11 cellular contexts compared by ENCODE assay signal in genomic region chr2:136281281-136282117, GRCh38.
DNase-seq lines count a peak whose midpoint lies in the region; ATAC-seq, FAIRE-seq and TF ChIP-seq lines count a peak whose summit lies in the region.
"Had no signal": no experiment of that assay in that cellular context is flagged by ENCODE, and none has a peak within 500 bp of the region (broad histone marks: within the 10 kb centered on the region; RNA-seq: fewer than 3 reads in every experiment).

No MANE protein-coding gene starts in this region.

- H3K36me3 ChIP-seq in PC-3 (ENCODE audit: low read depth, low read length) (no peaks in the 10 kb centered on the region), kidney (ENCODE audit: control insufficient read depth in 1 of 2, insufficient read depth in 2 of 2, low read length in 2 of 2) (no peaks in the 10 kb centered on the region)
- H3K36me3 ChIP-seq: neutrophil had no signal

- H3K9me2 ChIP-seq in PC-3 (replicated peaks; ENCODE audit: low read length): no peaks in the 10 kb centered on the region

- peak; percentile 41 for DNase-seq in activated gamma-delta T cell (lab: John Stamatoyannopoulos, UW)
- DNase-seq in stimulated activated CD8-positive, alpha-beta memory T cell treated with anti-CD3 and anti-CD28 coated beads, Interleukin-12 subunit alpha, Interleukin-12 subunit beta, amount 100 ng/mL, for 1 hour (ENCODE audit: low read depth): peak; percentile 35
- no peak for DNase-seq in PC-3
- no peak for DNase-seq in kidney
- DNase-seq in SHP77 (lab: John Stamatoyannopoulos, UW): no peak
- DNase-seq: NCI-H2029 treated with DMSO at 0.1 percent for 48 hours, trophoblast cell had no signal

- no peak for TF ChIP-seq CTCF in PC-3 (conservative IDR thresholded peaks at IDR 0.05; ENCODE audit: low read depth, low read length)
- no peak for TF ChIP-seq CTCF in kidney (IDR thresholded peaks at IDR 0.05; ENCODE audit: borderline replicate concordance, extremely low read depth, insufficient read depth)

- H4K20me1 ChIP-seq in PC-3 (ENCODE audit: low read length): no peaks in the 10 kb centered on the region

- H3K4me2 ChIP-seq in PC-3 (ENCODE audit: low read length): no peak overlapping the region

- peak overlapping the region; percentile 50 for H3K4me3 Mint-ChIP-seq in T-helper 1 cell treated with Interleukin-12 subunit alpha and Interleukin-12 subunit beta and Interleukin-4 antibody, amounts not matched to agents 30 μg/mL and 1 μg/mL, for 36 hours

- peak overlapping the region; percentile 88 for H3K27ac Mint-ChIP-seq in T-helper 1 cell treated with Interleukin-12 subunit alpha and Interleukin-12 subunit beta and Interleukin-4 antibody, amounts not matched to agents 30 μg/mL and 1 μg/mL, for 36 hours

- H3K9ac ChIP-seq in PC-3 (ENCODE audit: low read length): no peak overlapping the region
- no peak overlapping the region for H3K9ac ChIP-seq in kidney (ENCODE audit: low read length in 2 of 2)

- BruUV-seq in PC-3 (replicated peaks; lab: Mats Ljungman, UMichigan): no TSS peak

- CTCF ChIA-PET in PC-3 (lab: Charles Lee): no interaction called here

- no peaks in the 10 kb centered on the region for H3K9me3 Mint-ChIP-seq in T-helper 1 cell treated with Interleukin-12 subunit alpha and Interleukin-12 subunit beta and Interleukin-4 antibody, amounts not matched to agents 30 μg/mL and 1 μg/mL, for 36 hours

- ATAC-seq in GM18873 (IDR thresholded peaks at IDR 0.05; ENCODE audit: low FRiP score, unreplicated experiment) (peak; percentile 61), HG03025 (IDR thresholded peaks at IDR 0.05; ENCODE audit: low FRiP score, unreplicated experiment) (no peak), PC-3 (no peak)

- POLR2A ChIA-PET in PC-3 (lab: Charles Lee; ENCODE audit: unreplicated experiment): no interaction called here

- no peak for FAIRE-seq in kidney (lab: Jason Lieb, UNC)

- H3K27me3 ChIP-seq in PC-3 (ENCODE audit: low read length): peaks cover 67% of the 10 kb centered on the region
- H3K27me3 ChIP-seq: neutrophil had no signal

- no peak overlapping the region for H2AFZ ChIP-seq in PC-3 (ENCODE audit: low read length)

- intact Hi-C loops in PC-3 (cut with micrococcal nuclease) (no loop called here), kidney (cut with DNase I) (no loop called here)

- H3K4me3 ChIP-seq in PC-3 (ENCODE audit: low read length) (no peak overlapping the region), kidney (ENCODE audit: low read length in 2 of 2) (no peak overlapping the region)

- H3K27ac ChIP-seq in PC-3 (ENCODE audit: low read length) (no peak overlapping the region), kidney (ENCODE audit: low read depth in 2 of 2, low read length in 2 of 2) (no peak overlapping the region)
- H3K27ac ChIP-seq: neutrophil had no signal

- peaks cover 4% of the 10 kb centered on the region for H3K36me3 Mint-ChIP-seq in T-helper 1 cell treated with Interleukin-12 subunit alpha and Interleukin-12 subunit beta and Interleukin-4 antibody, amounts not matched to agents 30 μg/mL and 1 μg/mL, for 36 hours (ENCODE audit: low read depth)

- H3K27me3 Mint-ChIP-seq in T-helper 1 cell treated with Interleukin-12 subunit alpha and Interleukin-12 subunit beta and Interleukin-4 antibody, amounts not matched to agents 30 μg/mL and 1 μg/mL, for 36 hours (ENCODE audit: low read depth): no peaks in the 10 kb centered on the region

- H3K79me2 ChIP-seq in PC-3 (ENCODE audit: low read length): no peaks in the 10 kb centered on the region

- H3K4me1 Mint-ChIP-seq in T-helper 1 cell treated with Interleukin-12 subunit alpha and Interleukin-12 subunit beta and Interleukin-4 antibody, amounts not matched to agents 30 μg/mL and 1 μg/mL, for 36 hours (ENCODE audit: low read depth): peaks cover 59% of the 10 kb centered on the region

- H3K4me1 ChIP-seq in PC-3 (ENCODE audit: insufficient read depth, low read length): no peaks in the 10 kb centered on the region
- H3K4me1 ChIP-seq in kidney (ENCODE audit: control insufficient read depth in 1 of 2, insufficient read depth in 1 of 2, low read depth in 1 of 2, low read length in 2 of 2): no peaks in the 10 kb centered on the region

- H3K9me3 ChIP-seq in PC-3 (ENCODE audit: low read length): no peaks in the 10 kb centered on the region
- no peaks in the 10 kb centered on the region for H3K9me3 ChIP-seq in kidney (ENCODE audit: control insufficient read depth in 1 of 2, low read length in 2 of 2)
- H3K9me3 ChIP-seq: neutrophil had no signal

- H3F3A ChIP-seq in PC-3 (ENCODE audit: low read length, unreplicated experiment): no peaks in the 10 kb centered on the region

Comparison
In these comparisons a context has a peak if more than half of its experiments do, and no peak if none do; other contexts are left out.
1. DNase-seq: peak in activated gamma-delta T cell (single experiment) and stimulated activated CD8-positive, alpha-beta memory T cell treated with anti-CD3 and anti-CD28 coated beads, Interleukin-12 subunit alpha, Interleukin-12 subunit beta, amount 100 ng/mL, for 1 hour (single experiment); none in PC-3 (single experiment), kidney (single experiment) and SHP77 (0 of 2).